In genomic region chr6:131727868-131728267, GRCh38 we compare ENCODE assay signal across 18 cellular contexts. TPM values are rescaled to one million over a fixed set of nuclear protein-coding genes. Genes with fewer than 3 reads are reported as not detected.
DNase-seq lines count a peak whose midpoint lies in the region; ATAC-seq and TF ChIP-seq lines count a peak whose summit lies in the region.
"Had no signal": no experiment of that assay in that cellular context is flagged by ENCODE, and none has a peak within 500 bp of the region (broad histone marks: within the 10 kb centered on the region; RNA-seq: fewer than 3 reads in every experiment).

No MANE protein-coding gene starts in this region.

- H4K20me1 ChIP-seq in smooth muscle cell (ENCODE audit: low read depth) = no peaks in the 10 kb centered on the region

- H3K27ac ChIP-seq in right lobe of liver (no peak overlapping the region), smooth muscle cell (ENCODE audit: low read depth) (peak overlapping the region; percentile 91), left lung (no peak overlapping the region), lower lobe of right lung (no peak overlapping the region)

- H3K36me3 ChIP-seq in right lobe of liver (no peaks in the 10 kb centered on the region), smooth muscle cell (ENCODE audit: low read depth) (no peaks in the 10 kb centered on the region), left lung (no peaks in the 10 kb centered on the region), lower lobe of right lung (no peaks in the 10 kb centered on the region)

- TF ChIP-seq CTCF in right lobe of liver (IDR thresholded peaks at IDR 0.05) (no peak), smooth muscle cell (IDR thresholded peaks at IDR 0.05; ENCODE audit: borderline replicate concordance, insufficient read depth, poor library complexity, severe bottlenecking) (no peak), left lung (IDR thresholded peaks at IDR 0.05) (no peak), lower lobe of right lung (IDR thresholded peaks at IDR 0.05) (no peak)

- H3K4me3 ChIP-seq in right lobe of liver = no peak overlapping the region
- H3K4me3 ChIP-seq in smooth muscle cell = no peak overlapping the region
- no peak overlapping the region for H3K4me3 ChIP-seq in left lung
- H3K4me3 ChIP-seq in lower lobe of right lung = no peak overlapping the region
- H3K4me3 ChIP-seq: GM23338 had no signal

- peaks cover 7% of the 10 kb centered on the region for H3F3A ChIP-seq in smooth muscle cell (ENCODE audit: low read depth)

- H3K4me2 ChIP-seq in smooth muscle cell = peak overlapping the region; percentile 34
- H3K4me2 ChIP-seq: GM23338 had no signal

- peak overlapping the region; percentile 31 for H2AFZ ChIP-seq in smooth muscle cell (ENCODE audit: low read depth)

- H3K79me2 ChIP-seq in smooth muscle cell (ENCODE audit: low read depth) = no peaks in the 10 kb centered on the region

- ATAC-seq in right lobe of liver = peak; percentile 48 to 64 (median 56)
- no peak for ATAC-seq in left lung
- ATAC-seq in lower lobe of right lung = no peak
- ATAC-seq: GM23338, HCT116 had no signal

- in situ Hi-C loops in SK-MEL-5 (cut with HindIII; ENCODE audit: low pct_unique_long_range_greater_than_20kb, low sequenced_read_pairs) = no loop called here

- WGBS in right lobe of liver (ENCODE audit: insufficient coverage, low coverage, low lambda C conversion rate, missing lambda C conversion rate) = 48% methylated on average over 4 of the region's 4 CpGs
- WGBS in smooth muscle cell (ENCODE audit: low lambda C conversion rate) = 93% methylated on average over 4 of the region's 4 CpGs

- TF ChIP-seq POLR2A in right lobe of liver (IDR thresholded peaks at IDR 0.05) = no peak

- intact Hi-C loops in right lobe of liver (cut with DNase I) = no loop called here
- intact Hi-C loops in left lung (cut with DNase I) = no loop called here
- intact Hi-C loops in lower lobe of right lung (cut with DNase I) = no loop called here

- H3K9ac ChIP-seq in smooth muscle cell (ENCODE audit: low read depth) = no peak overlapping the region

- peaks cover 0 to 8% (median 0%) of the 10 kb centered on the region in 4 donors for H3K4me1 ChIP-seq in right lobe of liver
- peaks cover 7% of the 10 kb centered on the region for H3K4me1 ChIP-seq in smooth muscle cell (ENCODE audit: low read depth)
- H3K4me1 ChIP-seq in left lung = no peaks in the 10 kb centered on the region
- no peaks in the 10 kb centered on the region for H3K4me1 ChIP-seq in lower lobe of right lung

- DNase-seq in SK-MEL-5 (ENCODE audit: low read depth, low spot score) = peak; percentile 41
- no peak for DNase-seq in right lobe of liver
- no peak for DNase-seq in smooth muscle cell (lab: John Stamatoyannopoulos, UW; ENCODE audit: unreplicated experiment)
- DNase-seq in left lung = no peak
- DNase-seq in DMS153 treated with DMSO at 0.1 percent for 48 hours (lab: John Stamatoyannopoulos, UW; ENCODE audit: unreplicated experiment) = no peak
- DNase-seq in lower lobe of right lung = no peak
- DNase-seq: C1 segment of cervical spinal cord; Calu3; CD4-positive, alpha-beta memory T cell; COR-L47; DND-41; H9 had no signal

- H3K27me3 ChIP-seq in right lobe of liver (no peaks in the 10 kb centered on the region), smooth muscle cell (ENCODE audit: low read depth) (no peaks in the 10 kb centered on the region), left lung (no peaks in the 10 kb centered on the region), lower lobe of right lung (ENCODE audit: low read depth) (no peaks in the 10 kb centered on the region)

- H3K9me3 ChIP-seq in right lobe of liver (no peaks in the 10 kb centered on the region), smooth muscle cell (replicated peaks; ENCODE audit: low read depth) (no peaks in the 10 kb centered on the region), left lung (no peaks in the 10 kb centered on the region), lower lobe of right lung (no peaks in the 10 kb centered on the region)

RNA-seq across cellular contexts. Expression of gene CTAGE9, which starts 17.1 kb away (rescaled TPM):
- total RNA-seq in SK-MEL-5 (2014; rRNA removed; shearing (Covaris generic)) = not detected in 2 replicates
- not detected in 2 replicates for polyA plus RNA-seq in SK-MEL-5 (2015; cell fraction: cytosol; rRNA removed)
- 0.44 TPM in 1 of 2 replicates, not detected in the other for polyA plus RNA-seq in SK-MEL-5 (2015; cell fraction: nucleus; rRNA removed)
- not detected for total RNA-seq in right lobe of liver
- total RNA-seq in smooth muscle cell = not detected in 2 replicates
- not detected in 2 replicates for polyA plus RNA-seq in smooth muscle cell
- not detected for total RNA-seq in left lung
- not detected for total RNA-seq in lower lobe of right lung
- total RNA-seq: A172; A673; Calu3; CD4-positive, alpha-beta memory T cell; H4; H9 had no signal
- polyA plus RNA-seq: BJ; CD4-positive, alpha-beta memory T cell had no signal

RNA-seq across cellular contexts. Expression of gene OR2A4, which starts 26.7 kb away (rescaled TPM):
- total RNA-seq in SK-MEL-5 (2014; rRNA removed; shearing (Covaris generic)) = 0.08 TPM in 1 of 2 replicates, not detected in the other
- polyA plus RNA-seq in SK-MEL-5 (2015; cell fraction: cytosol; rRNA removed) = not detected in 2 replicates
- not detected in 2 replicates for polyA plus RNA-seq in SK-MEL-5 (2015; cell fraction: nucleus; rRNA removed)
- total RNA-seq in right lobe of liver (1 to 10 TPM in 1 of 6 experiments, not detected in 5; 1.6 TPM), smooth muscle cell (4.1 TPM in 1 of 2 replicates, not detected in the other), left lung (not detected), lower lobe of right lung (not detected)
- 0.11 and 0.19 TPM in 2 replicates for polyA plus RNA-seq in smooth muscle cell
- total RNA-seq: A172; A673; Calu3; CD4-positive, alpha-beta memory T cell; GM23338; H4; H9 had no signal
- polyA plus RNA-seq: BJ; CD4-positive, alpha-beta memory T cell; GM23338 had no signal

Comparison
In these comparisons a context has a peak if more than half of its experiments do, and no peak if none do; other contexts are left out.
1. ATAC-seq: peak in right lobe of liver (4 of 4); none in left lung (single experiment) and lower lobe of right lung (0 of 2).